Comparison of ENCODE assay signal across 1 cellular context in genomic region chr17:68509151-68510057, GRCh38.
TF ChIP-seq lines count a peak whose summit lies in the region.

No MANE protein-coding gene starts in this region.

TF ChIP-seq in HepG2, 621 proteins besides CTCF, POLR2A, EP300 and RAD21 (continued from another document and continues in another):
- TF ChIP-seq ARHGAP35 (CRISPR knock-in tag; IDR thresholded peaks at IDR 0.05; ENCODE audit: borderline replicate concordance) (0 out of 2 replicates have a peak, but pooled peaks have one; percentile 48), ZNF232 (CRISPR knock-in tag; IDR thresholded peaks at IDR 0.05; ENCODE audit: borderline replicate concordance) (0 out of 2 replicates have a peak, but pooled peaks have one; percentile 34), REXO4 (CRISPR knock-in tag; IDR thresholded peaks at IDR 0.05; ENCODE audit: borderline replicate concordance) (no peak), PHF5A (CRISPR knock-in tag; IDR thresholded peaks at IDR 0.05; ENCODE audit: low read depth, unreplicated experiment) (peak; percentile 43), ZNF850 (CRISPR knock-in tag; conservative IDR thresholded peaks at IDR 0.05) (no peak), KLF12 (CRISPR knock-in tag; IDR thresholded peaks at IDR 0.05; ENCODE audit: borderline replicate concordance) (no peak), ZNF574 (CRISPR knock-in tag; IDR thresholded peaks at IDR 0.05) (no peak), ASH2L (IDR thresholded peaks at IDR 0.05; ENCODE audit: insufficient read length, low read depth, low read length) (no peak), ZBTB21 (CRISPR knock-in tag; IDR thresholded peaks at IDR 0.05) (no peak), XBP1 (CRISPR knock-in tag; IDR thresholded peaks at IDR 0.05) (no peak), CERS6 (CRISPR knock-in tag; IDR thresholded peaks at IDR 0.05) (no peak), EED (CRISPR knock-in tag; IDR thresholded peaks at IDR 0.05) (no peak), THRA (CRISPR knock-in tag; IDR thresholded peaks at IDR 0.05; ENCODE audit: borderline replicate concordance) (0 out of 2 replicates have a peak, but pooled peaks have one; percentile 11), ATM (IDR thresholded peaks at IDR 0.05; ENCODE audit: borderline replicate concordance) (no peak), NAIF1 (CRISPR knock-in tag; IDR thresholded peaks at IDR 0.05; ENCODE audit: borderline replicate concordance) (no peak), AHDC1 (CRISPR knock-in tag; IDR thresholded peaks at IDR 0.05; ENCODE audit: borderline replicate concordance) (no peak; the same call in 1 of the 2 replicates), PBX2 (CRISPR knock-in tag; IDR thresholded peaks at IDR 0.05) (peak; percentile 91), ZBTB42 (CRISPR knock-in tag; IDR thresholded peaks at IDR 0.05) (0 out of 2 replicates have a peak, but pooled peaks have one; percentile 77), SIN3A (IDR thresholded peaks at IDR 0.05; ENCODE audit: borderline replicate concordance, low read depth, low read length) (no peak), SALL1 (CRISPR knock-in tag; IDR thresholded peaks at IDR 0.05) (peak; percentile 87), TBL1XR1 (IDR thresholded peaks at IDR 0.05; ENCODE audit: borderline replicate concordance, low read length, partially characterized antibody) (no peak), U2AF2 (IDR thresholded peaks at IDR 0.05; ENCODE audit: low read depth, low read length) (no peak), NBN (conservative IDR thresholded peaks at IDR 0.05) (no peak), MAZ (IDR thresholded peaks at IDR 0.05; ENCODE audit: borderline replicate concordance, low read depth, low read length) (no peak), MAZ (CRISPR knock-in tag; IDR thresholded peaks at IDR 0.05; ENCODE audit: low read depth) (no peak), ZC3H4 (CRISPR knock-in tag; IDR thresholded peaks at IDR 0.05; ENCODE audit: borderline replicate concordance) (0 out of 2 replicates have a peak, but pooled peaks have one; percentile 31), ARNT2 (CRISPR knock-in tag; IDR thresholded peaks at IDR 0.05; ENCODE audit: low read depth) (peak; percentile 36; the same call in 1 of the 2 replicates), KDM3A (CRISPR knock-in tag; IDR thresholded peaks at IDR 0.05; ENCODE audit: low read depth) (peak; percentile 3; the same call in 1 of the 2 replicates), BRCA1 (CRISPR knock-in tag; IDR thresholded peaks at IDR 0.05) (peak; percentile 82; the same call in 1 of the 2 replicates), LRRFIP1 (CRISPR knock-in tag; conservative IDR thresholded peaks at IDR 0.05) (no peak), SYNCRIP (IDR thresholded peaks at IDR 0.05; ENCODE audit: insufficient read depth, low read depth, low read length) (no peak), GPN1 (CRISPR knock-in tag; IDR thresholded peaks at IDR 0.05; ENCODE audit: borderline replicate concordance) (no peak), EEA1 (CRISPR knock-in tag; IDR thresholded peaks at IDR 0.05; ENCODE audit: borderline replicate concordance) (no peak), NR3C1 (CRISPR knock-in tag; IDR thresholded peaks at IDR 0.05) (no peak), MED8 (CRISPR knock-in tag; IDR thresholded peaks at IDR 0.05; ENCODE audit: insufficient replicate concordance) (no peak), ZNF780A (CRISPR knock-in tag; IDR thresholded peaks at IDR 0.05) (no peak), ZNF557 (CRISPR knock-in tag; IDR thresholded peaks at IDR 0.05) (no peak), THYN1 (CRISPR knock-in tag; IDR thresholded peaks at IDR 0.05; ENCODE audit: borderline replicate concordance, low read depth) (no peak), SNAPC4 (CRISPR knock-in tag; IDR thresholded peaks at IDR 0.05) (no peak), ZZZ3 (CRISPR knock-in tag; IDR thresholded peaks at IDR 0.05; ENCODE audit: borderline replicate concordance) (no peak), NFRKB (IDR thresholded peaks at IDR 0.05) (no peak), ZNF704 (CRISPR knock-in tag; IDR thresholded peaks at IDR 0.05; ENCODE audit: borderline replicate concordance) (no peak), PITX1 (CRISPR knock-in tag; IDR thresholded peaks at IDR 0.05) (peak; percentile 40)
